25 cellular contexts compared by ENCODE assay signal in the genomic region with DNA sequence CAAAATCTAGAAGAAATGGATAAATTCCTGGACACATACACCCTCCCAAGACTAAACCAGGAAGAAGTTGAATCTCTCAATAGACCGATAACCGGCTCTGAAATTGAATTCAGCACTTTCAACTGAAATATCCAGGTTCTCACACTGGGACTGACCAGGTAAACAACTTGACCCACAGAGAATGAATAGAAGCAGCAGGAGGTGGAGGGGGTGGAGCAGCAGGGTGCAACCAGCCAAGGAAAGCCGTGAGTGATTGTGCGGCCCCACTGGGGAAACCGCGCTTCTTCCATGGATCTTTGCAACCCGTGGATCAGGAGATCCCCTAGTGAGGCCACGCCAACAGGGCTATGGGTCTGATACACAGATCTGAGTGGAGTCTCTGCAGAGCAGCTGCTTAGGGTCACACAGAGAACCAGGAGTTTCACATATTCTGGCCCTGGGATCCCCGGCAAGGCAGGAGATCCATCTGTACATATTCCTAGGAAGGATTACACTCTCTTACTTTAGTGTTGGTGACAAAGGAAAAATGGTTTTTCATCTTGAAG.
"Had no signal": no experiment of that assay in that cellular context is flagged by ENCODE, and none has a peak within 500 bp of the region (broad histone marks: within the 10 kb centered on the region; RNA-seq: fewer than 3 reads in every experiment).

No MANE protein-coding gene starts in this region.

- H3K4me1 Mint-ChIP-seq: naive thymus-derived CD8-positive, alpha-beta T cell; nephron progenitor cell; stimulated activated memory B cell treated with anti-CD40 and anti-IgM and Interleukin-4, amounts not matched to agents 10 μg/mL and 1 μg/mL and 100 μg/mL, for 72 hours had no signal

- H3K79me2 ChIP-seq: hepatocyte had no signal

- H2AFZ ChIP-seq: hepatocyte had no signal

- FAIRE-seq: colon, endothelial cell of umbilical vein, keratinocyte had no signal

- H3K4me2 ChIP-seq: hepatocyte had no signal

- H3K9me3 ChIP-seq: esophagus muscularis mucosa, gastroesophageal sphincter, lower lobe of right lung, prostate gland, right atrium auricular region, sigmoid colon, thyroid gland, vagina had no signal

- H3K36me3 ChIP-seq: esophagus muscularis mucosa, gastroesophageal sphincter, heart left ventricle, lower lobe of right lung, prostate gland, right atrium auricular region, sigmoid colon, thyroid gland, vagina had no signal

- H3K27ac ChIP-seq: dorsolateral prefrontal cortex, esophagus muscularis mucosa, foreskin keratinocyte, gastroesophageal sphincter, heart left ventricle, hepatocyte, lower lobe of right lung, prostate gland, right atrium auricular region, sigmoid colon, thyroid gland, vagina had no signal

- H3K4me3 ChIP-seq: dorsolateral prefrontal cortex, esophagus muscularis mucosa, gastroesophageal sphincter, heart left ventricle, hepatocyte, lower lobe of right lung, prostate gland, right atrium auricular region, sigmoid colon, thyroid gland, vagina had no signal

- H3K9me3 Mint-ChIP-seq: stimulated activated memory B cell treated with anti-CD40 and anti-IgM and Interleukin-4, amounts not matched to agents 10 μg/mL and 1 μg/mL and 100 μg/mL, for 72 hours; stimulated activated naive CD8-positive, alpha-beta T cell treated with anti-CD3 and anti-CD28 coated beads, Interleukin-15, Interleukin-2, amounts not matched to agents 100 ng/mL and 50 ng/mL, for 24 hours had no signal

- H3K36me3 Mint-ChIP-seq: naive thymus-derived CD8-positive, alpha-beta T cell; stimulated activated memory B cell treated with anti-CD40 and anti-IgM and Interleukin-4, amounts not matched to agents 10 μg/mL and 1 μg/mL and 100 μg/mL, for 72 hours had no signal

- H3K4me1 ChIP-seq: esophagus muscularis mucosa, foreskin keratinocyte, gastroesophageal sphincter, heart left ventricle, lower lobe of right lung, prostate gland, right atrium auricular region, sigmoid colon, thyroid gland, vagina had no signal

- H3K27me3 ChIP-seq: esophagus muscularis mucosa, foreskin keratinocyte, gastroesophageal sphincter, heart left ventricle, hepatocyte, right atrium auricular region, sigmoid colon, thyroid gland, vagina had no signal

- H3K27me3 Mint-ChIP-seq: naive thymus-derived CD8-positive, alpha-beta T cell; stimulated activated memory B cell treated with anti-CD40 and anti-IgM and Interleukin-4, amounts not matched to agents 10 μg/mL and 1 μg/mL and 100 μg/mL, for 72 hours; stimulated activated naive CD8-positive, alpha-beta T cell treated with anti-CD3 and anti-CD28 coated beads, Interleukin-15, Interleukin-2, amounts not matched to agents 100 ng/mL and 50 ng/mL, for 24 hours had no signal

- ATAC-seq: foreskin keratinocyte; gastroesophageal sphincter; heart left ventricle; left ventricle myocardium superior; lower lobe of right lung; naive thymus-derived CD8-positive, alpha-beta T cell; stimulated activated memory B cell treated with anti-CD40 and anti-IgM and Interleukin-4, amounts not matched to agents 10 μg/mL and 1 μg/mL and 100 μg/mL, for 72 hours had no signal

- H3K4me3 Mint-ChIP-seq: naive thymus-derived CD8-positive, alpha-beta T cell; nephron progenitor cell; stimulated activated memory B cell treated with anti-CD40 and anti-IgM and Interleukin-4, amounts not matched to agents 10 μg/mL and 1 μg/mL and 100 μg/mL, for 72 hours; stimulated activated naive CD8-positive, alpha-beta T cell treated with anti-CD3 and anti-CD28 coated beads, Interleukin-15, Interleukin-2, amounts not matched to agents 100 ng/mL and 50 ng/mL, for 24 hours had no signal

- H3K27ac Mint-ChIP-seq: naive thymus-derived CD8-positive, alpha-beta T cell; nephron progenitor cell; stimulated activated memory B cell treated with anti-CD40 and anti-IgM and Interleukin-4, amounts not matched to agents 10 μg/mL and 1 μg/mL and 100 μg/mL, for 72 hours; stimulated activated naive CD8-positive, alpha-beta T cell treated with anti-CD3 and anti-CD28 coated beads, Interleukin-15, Interleukin-2, amounts not matched to agents 100 ng/mL and 50 ng/mL, for 24 hours had no signal

- DNase-seq: dorsolateral prefrontal cortex; effector CD8-positive, alpha-beta T cell; foreskin keratinocyte; left ventricle myocardium superior; lower lobe of right lung; naive thymus-derived CD8-positive, alpha-beta T cell; nephron progenitor cell; nucleus accumbens; sigmoid colon; stimulated activated CD4-positive, alpha-beta T cell treated with anti-CD3 and anti-CD28 coated beads, Interleukin-2, amount 100 ng/mL, for 24 hours; stimulated activated CD4-positive, alpha-beta T cell treated with anti-CD3 and anti-CD28 coated beads, Interleukin-4, amount 100 ng/mL, for 24 hours; thyroid gland; trophoblast cell had no signal
